3 cellular contexts compared by ENCODE assay signal in genomic region chr2:185640588-185640987, GRCh38.
TF ChIP-seq lines count a peak whose summit lies in the region.

No MANE protein-coding gene starts in this region.

TF ChIP-seq in A549, 52 proteins besides CTCF, POLR2A, EP300 and RAD21:
- TF ChIP-seq MAFK (IDR thresholded peaks at IDR 0.05; ENCODE audit: partially characterized antibody) (peak; percentile 86), RCOR1 (IDR thresholded peaks at IDR 0.05; ENCODE audit: low read depth, low read length) (no peak), POLR2AphosphoS2 (conservative IDR thresholded peaks at IDR 0.05; ENCODE audit: low read length) (no peak)

TF ChIP-seq in IMR-90, 13 proteins besides CTCF, POLR2A, EP300 and RAD21:
- TF ChIP-seq CEBPB (IDR thresholded peaks at IDR 0.05; ENCODE audit: low read depth, low read length) (no peak), CHD1 (IDR thresholded peaks at IDR 0.05; ENCODE audit: low read depth, low read length) (no peak), RCOR1 (IDR thresholded peaks at IDR 0.05; ENCODE audit: insufficient replicate concordance, low read length) (no peak), USF2 (IDR thresholded peaks at IDR 0.05; ENCODE audit: low read depth, low read length) (no peak), BHLHE40 (IDR thresholded peaks at IDR 0.05; ENCODE audit: low read depth, low read length) (no peak), FOS (IDR thresholded peaks at IDR 0.05; ENCODE audit: low read depth, low read length) (no peak), MAFK (IDR thresholded peaks at IDR 0.05; ENCODE audit: low read depth, low read length) (peak; percentile 96), RFX5 (IDR thresholded peaks at IDR 0.05; ENCODE audit: low read depth, low read length) (no peak)

TF ChIP-seq in K562, 482 proteins besides CTCF, POLR2A, EP300 and RAD21:
- TF ChIP-seq MAFK (IDR thresholded peaks at IDR 0.05; ENCODE audit: low read length), result peak; percentile 90
- TF ChIP-seq C11orf30 (IDR thresholded peaks at IDR 0.05; ENCODE audit: low read depth), result peak; percentile 53
- peak; percentile 86 for TF ChIP-seq MAFF (IDR thresholded peaks at IDR 0.05; ENCODE audit: low read length)
- TF ChIP-seq ZNF316 (IDR thresholded peaks at IDR 0.05), result peak; percentile 84
- no peak for TF ChIP-seq CREB3L1 (IDR thresholded peaks at IDR 0.05; ENCODE audit: borderline replicate concordance, low read depth)
- peak; percentile 63; the same call in 1 of the 2 replicates for TF ChIP-seq MAFG (tag; conservative IDR thresholded peaks at IDR 0.05)
